Comparison of ENCODE assay signal across 12 cellular contexts in the genomic region with DNA sequence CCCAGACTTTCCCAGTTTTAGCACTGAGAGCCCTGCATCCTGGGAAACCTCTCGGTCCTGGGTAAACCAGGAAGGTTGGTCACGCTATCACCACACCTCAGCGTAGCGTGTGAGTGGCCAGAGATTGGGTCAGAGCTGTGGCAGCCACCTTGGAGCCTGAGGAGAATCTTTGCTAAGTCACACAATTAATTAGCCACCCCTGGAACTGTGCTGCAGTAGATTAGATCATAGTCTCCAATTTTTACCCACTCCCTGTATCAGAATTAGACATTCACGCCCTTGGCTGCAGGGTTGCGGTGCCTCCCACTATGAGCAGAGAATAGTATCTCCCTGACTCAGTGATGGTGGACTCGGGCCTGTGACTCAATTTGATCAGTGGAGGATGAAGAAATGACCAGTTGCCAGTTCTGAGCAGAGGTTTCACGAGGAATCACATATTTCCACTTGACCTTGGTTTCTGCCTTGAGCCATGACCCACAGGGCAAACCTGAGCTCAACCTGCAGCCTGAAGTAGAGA. TPM values are rescaled to one million over a fixed set of nuclear protein-coding genes. Genes with fewer than 3 reads are reported as not detected.
A peak's percentile ranks its signal among the peaks of the same experiment; 100 is the strongest.
DNase-seq lines count a peak whose midpoint lies in the region; ATAC-seq and TF ChIP-seq lines count a peak whose summit lies in the region.
"Had no signal": no experiment of that assay in that cellular context is flagged by ENCODE, and none has a peak within 500 bp of the region (broad histone marks: within the 10 kb centered on the region; RNA-seq: fewer than 3 reads in every experiment).

No MANE protein-coding gene starts in this region.

- H3K9me3 ChIP-seq in uterus, result no peaks in the 10 kb centered on the region

- H3K4me1 ChIP-seq in uterus, result peaks cover 2 to 19% of the 10 kb centered on the region in 2 donors

- peaks cover 1 to 5% of the 10 kb centered on the region in 2 donors for H3K9me3 Mint-ChIP-seq in activated T-cell treated with anti-CD3 and anti-CD28 coated beads, Interleukin-2, amount 50 U/mL, for 72 hours
- H3K9me3 Mint-ChIP-seq: natural killer cell treated with Interleukin-12 subunit alpha and Interleukin-12 subunit beta and Interleukin-15 and Interleukin-18, amount 100 ng/mL, for 72 hours had no signal

- H3K4me3 Mint-ChIP-seq in activated T-cell treated with anti-CD3 and anti-CD28 coated beads, Interleukin-2, amount 50 U/mL, for 72 hours, result no peak overlapping the region
- H3K4me3 Mint-ChIP-seq: natural killer cell treated with Interleukin-12 subunit alpha and Interleukin-12 subunit beta and Interleukin-15 and Interleukin-18, amount 100 ng/mL, for 72 hours had no signal

- no peak overlapping the region for H3K4me3 ChIP-seq in uterus

- ATAC-seq in activated T-cell treated with anti-CD3 and anti-CD28 coated beads, Interleukin-2, amount 50 U/mL, for 72 hours (replicated peaks in 1 of 2), result peak; percentile 20 to 51
- no peak for ATAC-seq in GM21723 (IDR thresholded peaks at IDR 0.05; ENCODE audit: unreplicated experiment)

- H3K4me1 Mint-ChIP-seq in activated T-cell treated with anti-CD3 and anti-CD28 coated beads, Interleukin-2, amount 50 U/mL, for 72 hours (ENCODE audit: low read depth), result peaks cover 29% of the 10 kb centered on the region

- no peak for DNase-seq in activated T-cell treated with anti-CD3 and anti-CD28 coated beads, Interleukin-2, amount 50 U/mL, for 72 hours
- DNase-seq in activated T-cell treated with anti-CD3 and anti-CD28 coated beads, Interleukin-2, amount 50 U/mL, for 1 hour, result no peak
- peak; percentile 86 for DNase-seq in amniotic epithelial cell (ENCODE audit: low read depth)
- DNase-seq in kidney glomerular epithelial cell (lab: John Stamatoyannopoulos, UW), result peak; percentile 87
- DNase-seq in uterus, result peak; percentile 30 to 44
- no peak for DNase-seq in GM19240 (ENCODE audit: insufficient read length, low spot score)
- no peak for DNase-seq in central memory CD4-positive, alpha-beta T cell
- DNase-seq: activated CD4-positive, alpha-beta T cell treated with anti-CD3 and anti-CD28 coated beads, Interleukin-2, amount 50 U/mL, for 48 hours; DND-41; small intestine had no signal

- no peaks in the 10 kb centered on the region for H3K27me3 ChIP-seq in uterus

- TF ChIP-seq CTCF in uterus (IDR thresholded peaks at IDR 0.05), result no peak

- H3K36me3 Mint-ChIP-seq in activated T-cell treated with anti-CD3 and anti-CD28 coated beads, Interleukin-2, amount 50 U/mL, for 72 hours (ENCODE audit: insufficient read depth in 2 of 2), result peaks cover 6 to 8% of the 10 kb centered on the region in 2 donors

- peaks cover 35% of the 10 kb centered on the region for H3K27me3 Mint-ChIP-seq in activated T-cell treated with anti-CD3 and anti-CD28 coated beads, Interleukin-2, amount 50 U/mL, for 72 hours (ENCODE audit: low read depth)

- no peak for TF ChIP-seq POLR2A in uterus (IDR thresholded peaks at IDR 0.05)

- peak overlapping the region; percentile 94 to 98 for H3K27ac ChIP-seq in uterus

- intact Hi-C loops in uterus (cut with DNase I; ENCODE audit: low total_unique reads), result no loop called here

- no peak overlapping the region for H3K27ac Mint-ChIP-seq in activated T-cell treated with anti-CD3 and anti-CD28 coated beads, Interleukin-2, amount 50 U/mL, for 72 hours

- no peaks in the 10 kb centered on the region for H3K36me3 ChIP-seq in uterus

RNA-seq across cellular contexts. Expression of gene PTGIS, which starts 6.0 kb away (rescaled TPM):
- 1 to 10 TPM; 1.8 to 6.3 TPM for total RNA-seq in activated T-cell treated with anti-CD3 and anti-CD28 coated beads, Interleukin-2, amount 50 U/mL, for 72 hours
- 100 to 1,000 TPM in 3 of 4 donors, 10 to 100 TPM in 1; 64.7 to 460 (median 140) TPM for total RNA-seq in uterus

Comparison
In these comparisons a context has a peak if more than half of its experiments do, and no peak if none do; other contexts are left out.
1. DNase-seq: peak in amniotic epithelial cell (single experiment), kidney glomerular epithelial cell (single experiment) and uterus (2 of 2); none in activated T-cell treated with anti-CD3 and anti-CD28 coated beads, Interleukin-2, amount 50 U/mL, for 72 hours (0 of 2), activated T-cell treated with anti-CD3 and anti-CD28 coated beads, Interleukin-2, amount 50 U/mL, for 1 hour (single experiment), GM19240 (single experiment) and central memory CD4-positive, alpha-beta T cell (single experiment).
2. RNA of gene PTGIS, which starts 6.0 kb away (total RNA-seq): 64.7 to 460 TPM in uterus; 1.8 to 6.3 TPM in activated T-cell treated with anti-CD3 and anti-CD28 coated beads, Interleukin-2, amount 50 U/mL, for 72 hours; every median in the first group is over 4 times any median in the second.